In genomic region chr7:130147710-130148325, GRCh38 we compare ENCODE assay signal across 26 cellular contexts. TPM values are rescaled to one million over a fixed set of nuclear protein-coding genes. Genes with fewer than 3 reads are reported as not detected.
"Had no signal": no experiment of that assay in that cellular context is flagged by ENCODE, and none has a peak within 500 bp of the region (broad histone marks: within the 10 kb centered on the region; RNA-seq: fewer than 3 reads in every experiment).

No MANE protein-coding gene starts in this region.

- H3K4me1 Mint-ChIP-seq: activated naive CD4-positive, alpha-beta T cell treated with anti-CD3 and anti-CD28 coated beads, Interleukin-2, amount 10 ng/mL, durations not matched to agents 7 days and 5 days had no signal

- H3K27ac ChIP-seq: colonic mucosa, ovary, thoracic aorta had no signal

- H3K36me3 Mint-ChIP-seq: activated naive CD4-positive, alpha-beta T cell treated with anti-CD3 and anti-CD28 coated beads, Interleukin-2, amount 10 ng/mL, durations not matched to agents 7 days and 5 days; stimulated activated effector memory CD8-positive, alpha-beta T cell treated with anti-CD3 and anti-CD28 coated beads, Interleukin-12 subunit alpha, Interleukin-12 subunit beta, amount 100 ng/mL, for 72 hours; T-cell had no signal

- H3K27ac Mint-ChIP-seq: activated naive CD4-positive, alpha-beta T cell treated with anti-CD3 and anti-CD28 coated beads, Interleukin-2, amount 10 ng/mL, durations not matched to agents 7 days and 5 days; activated naive CD8-positive, alpha-beta T cell treated with anti-CD3 and anti-CD28 coated beads, Interleukin-2, amount 50 U/mL, for 24 hours; stimulated activated effector memory CD8-positive, alpha-beta T cell treated with anti-CD3 and anti-CD28 coated beads, Interleukin-12 subunit alpha, Interleukin-12 subunit beta, amount 100 ng/mL, for 72 hours; T-cell had no signal

- DNase-seq: activated CD4-positive, alpha-beta T cell treated with anti-CD3 and anti-CD28 coated beads for 48 hours; activated CD4-positive, CD25-positive, alpha-beta regulatory T cell; activated CD8-positive, alpha-beta memory T cell treated with anti-CD3 and anti-CD28 coated beads for 24 hours; activated CD8-positive, alpha-beta memory T cell treated with anti-CD3 and anti-CD28 coated beads, Interleukin-2, amount 50 U/mL, for 48 hours; activated effector memory CD4-positive, alpha-beta T cell treated with Interleukin-2 at 50 U/mL for 16 hours; activated naive CD4-positive, alpha-beta T cell treated with anti-CD3 and anti-CD28 coated beads, Interleukin-2, amount 10 ng/mL, durations not matched to agents 7 days and 5 days; activated naive CD8-positive, alpha-beta T cell treated with anti-CD3 and anti-CD28 coated beads, Interleukin-2, amount 50 U/mL, for 24 hours; activated T-cell treated with anti-CD3 and anti-CD28 coated beads, Interleukin-2, amount 50 U/mL, for 48 hours; aorta; colonic mucosa; midbrain; ovary; stimulated activated CD4-positive, alpha-beta T cell treated with anti-CD3 and anti-CD28 coated beads, Interleukin-4, amount 100 ng/mL, for 24 hours; T-cell had no signal

- H3K27me3 Mint-ChIP-seq: central memory CD8-positive, alpha-beta T cell; T-cell had no signal

- H3K36me3 ChIP-seq: colonic mucosa, ovary, thoracic aorta had no signal

- FAIRE-seq: endometrium, frontal cortex, keratinocyte had no signal

- H3K4me3 Mint-ChIP-seq: activated naive CD4-positive, alpha-beta T cell treated with anti-CD3 and anti-CD28 coated beads, Interleukin-2, amount 10 ng/mL, durations not matched to agents 7 days and 5 days; activated naive CD8-positive, alpha-beta T cell treated with anti-CD3 and anti-CD28 coated beads, Interleukin-2, amount 50 U/mL, for 24 hours; central memory CD8-positive, alpha-beta T cell; stimulated activated effector memory CD8-positive, alpha-beta T cell treated with anti-CD3 and anti-CD28 coated beads, Interleukin-12 subunit alpha, Interleukin-12 subunit beta, amount 100 ng/mL, for 72 hours; T-cell had no signal

- H3K4me3 ChIP-seq: colonic mucosa, lung, ovary, smooth muscle cell, thoracic aorta had no signal

- H3K4me2 ChIP-seq: smooth muscle cell had no signal

- ATAC-seq: activated naive CD8-positive, alpha-beta T cell treated with anti-CD3 and anti-CD28 coated beads, Interleukin-2, amount 50 U/mL, for 24 hours; sciatic nerve; stimulated activated effector memory CD8-positive, alpha-beta T cell treated with anti-CD3 and anti-CD28 coated beads, Interleukin-12 subunit alpha, Interleukin-12 subunit beta, amount 100 ng/mL, for 72 hours; T-cell had no signal

- H3K9me3 Mint-ChIP-seq: activated naive CD8-positive, alpha-beta T cell treated with anti-CD3 and anti-CD28 coated beads, Interleukin-2, amount 50 U/mL, for 24 hours; central memory CD8-positive, alpha-beta T cell; stimulated activated effector memory CD8-positive, alpha-beta T cell treated with anti-CD3 and anti-CD28 coated beads, Interleukin-12 subunit alpha, Interleukin-12 subunit beta, amount 100 ng/mL, for 72 hours; T-cell had no signal

- H3K4me1 ChIP-seq: colonic mucosa had no signal

- H3K9me3 ChIP-seq: colonic mucosa, ovary, thoracic aorta had no signal

- H3K27me3 ChIP-seq: colonic mucosa, ovary had no signal

RNA-seq across cellular contexts. Expression of gene SSMEM1, which starts 59.8 kb away (rescaled TPM):
- total RNA-seq: aorta, colonic mucosa, frontal cortex, lung, ovary, sciatic nerve, smooth muscle cell, T-cell, thoracic aorta, ureter had no signal
- polyA plus RNA-seq: aorta, esophagus, keratinocyte, lung, neural cell, ovary, smooth muscle cell had no signal
